1 cellular context compared by ENCODE assay signal in the genomic region with DNA sequence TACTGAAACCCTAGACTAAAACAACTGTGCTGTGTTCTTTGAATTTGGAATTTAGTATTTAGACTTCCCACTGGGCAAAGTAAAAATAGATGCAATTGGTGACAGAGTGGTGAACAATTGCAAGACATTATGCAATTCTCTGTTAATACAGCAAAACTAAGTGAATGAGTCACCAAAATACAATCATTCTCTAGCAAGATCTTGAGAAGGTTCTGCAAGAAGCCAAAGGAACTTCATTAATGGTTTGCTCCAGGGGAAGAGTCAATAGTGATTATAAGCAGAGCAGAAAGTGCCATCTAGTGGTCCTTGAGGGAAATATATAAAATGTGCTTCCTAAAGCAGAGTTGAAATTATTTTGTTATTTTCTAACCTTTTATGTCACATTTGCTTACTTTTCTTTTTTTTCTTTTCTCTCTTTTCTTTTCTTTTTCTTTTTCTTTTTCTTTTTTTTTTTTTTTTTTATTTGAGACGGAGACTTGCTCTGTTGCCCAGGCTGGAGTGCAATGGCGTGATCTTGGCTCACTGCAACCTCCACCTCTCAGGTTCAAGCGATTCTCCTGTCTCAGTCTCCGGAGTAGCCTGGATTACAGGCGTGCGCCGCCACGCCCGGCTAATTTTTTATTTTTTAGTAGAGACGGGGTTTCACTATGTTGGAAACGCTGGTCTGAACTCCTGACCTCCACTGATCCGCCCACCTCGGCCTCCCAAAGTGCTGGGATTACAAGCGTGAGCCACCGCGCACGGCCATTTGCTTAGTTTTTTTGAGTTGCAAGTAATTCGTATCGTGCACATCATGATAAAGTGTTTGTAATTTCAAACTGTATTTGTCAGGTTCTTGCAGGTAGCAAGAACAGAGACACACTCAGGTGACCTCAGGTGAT.
TF ChIP-seq lines count a peak whose summit lies in the region.

No MANE protein-coding gene starts in this region.

TF ChIP-seq in WTC11, 78 proteins besides CTCF, POLR2A, EP300 and RAD21 (continued from another document):
- TF ChIP-seq, protein P1, sequence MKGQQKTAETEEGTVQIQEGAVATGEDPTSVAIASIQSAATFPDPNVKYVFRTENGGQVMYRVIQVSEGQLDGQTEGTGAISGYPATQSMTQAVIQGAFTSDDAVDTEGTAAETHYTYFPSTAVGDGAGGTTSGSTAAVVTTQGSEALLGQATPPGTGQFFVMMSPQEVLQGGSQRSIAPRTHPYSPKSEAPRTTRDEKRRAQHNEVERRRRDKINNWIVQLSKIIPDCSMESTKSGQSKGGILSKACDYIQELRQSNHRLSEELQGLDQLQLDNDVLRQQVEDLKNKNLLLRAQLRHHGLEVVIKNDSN (CRISPR knock-in tag; IDR thresholded peaks at IDR 0.05) = no peak
- TF ChIP-seq CBFB (CRISPR knock-in tag; IDR thresholded peaks at IDR 0.05; ENCODE audit: low read depth) = no peak
- no peak for TF ChIP-seq TCF7 (CRISPR knock-in tag; IDR thresholded peaks at IDR 0.05; ENCODE audit: low read depth)
- TF ChIP-seq ESRRA (CRISPR knock-in tag; IDR thresholded peaks at IDR 0.05; ENCODE audit: borderline replicate concordance) = no peak
- TF ChIP-seq, protein P2, sequence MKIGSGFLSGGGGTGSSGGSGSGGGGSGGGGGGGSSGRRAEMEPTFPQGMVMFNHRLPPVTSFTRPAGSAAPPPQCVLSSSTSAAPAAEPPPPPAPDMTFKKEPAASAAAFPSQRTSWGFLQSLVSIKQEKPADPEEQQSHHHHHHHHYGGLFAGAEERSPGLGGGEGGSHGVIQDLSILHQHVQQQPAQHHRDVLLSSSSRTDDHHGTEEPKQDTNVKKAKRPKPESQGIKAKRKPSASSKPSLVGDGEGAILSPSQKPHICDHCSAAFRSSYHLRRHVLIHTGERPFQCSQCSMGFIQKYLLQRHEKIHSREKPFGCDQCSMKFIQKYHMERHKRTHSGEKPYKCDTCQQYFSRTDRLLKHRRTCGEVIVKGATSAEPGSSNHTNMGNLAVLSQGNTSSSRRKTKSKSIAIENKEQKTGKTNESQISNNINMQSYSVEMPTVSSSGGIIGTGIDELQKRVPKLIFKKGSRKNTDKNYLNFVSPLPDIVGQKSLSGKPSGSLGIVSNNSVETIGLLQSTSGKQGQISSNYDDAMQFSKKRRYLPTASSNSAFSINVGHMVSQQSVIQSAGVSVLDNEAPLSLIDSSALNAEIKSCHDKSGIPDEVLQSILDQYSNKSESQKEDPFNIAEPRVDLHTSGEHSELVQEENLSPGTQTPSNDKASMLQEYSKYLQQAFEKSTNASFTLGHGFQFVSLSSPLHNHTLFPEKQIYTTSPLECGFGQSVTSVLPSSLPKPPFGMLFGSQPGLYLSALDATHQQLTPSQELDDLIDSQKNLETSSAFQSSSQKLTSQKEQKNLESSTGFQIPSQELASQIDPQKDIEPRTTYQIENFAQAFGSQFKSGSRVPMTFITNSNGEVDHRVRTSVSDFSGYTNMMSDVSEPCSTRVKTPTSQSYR (CRISPR knock-in tag; IDR thresholded peaks at IDR 0.05) = no peak
- no peak for TF ChIP-seq ZNF317 (CRISPR knock-in tag; IDR thresholded peaks at IDR 0.05; ENCODE audit: borderline replicate concordance, low read depth)
- no peak for TF ChIP-seq GRHL2 (CRISPR knock-in tag; IDR thresholded peaks at IDR 0.05; ENCODE audit: insufficient replicate concordance, severe bottlenecking)
- no peak for TF ChIP-seq CREB1 (CRISPR knock-in tag; IDR thresholded peaks at IDR 0.05)
- TF ChIP-seq, protein P3, sequence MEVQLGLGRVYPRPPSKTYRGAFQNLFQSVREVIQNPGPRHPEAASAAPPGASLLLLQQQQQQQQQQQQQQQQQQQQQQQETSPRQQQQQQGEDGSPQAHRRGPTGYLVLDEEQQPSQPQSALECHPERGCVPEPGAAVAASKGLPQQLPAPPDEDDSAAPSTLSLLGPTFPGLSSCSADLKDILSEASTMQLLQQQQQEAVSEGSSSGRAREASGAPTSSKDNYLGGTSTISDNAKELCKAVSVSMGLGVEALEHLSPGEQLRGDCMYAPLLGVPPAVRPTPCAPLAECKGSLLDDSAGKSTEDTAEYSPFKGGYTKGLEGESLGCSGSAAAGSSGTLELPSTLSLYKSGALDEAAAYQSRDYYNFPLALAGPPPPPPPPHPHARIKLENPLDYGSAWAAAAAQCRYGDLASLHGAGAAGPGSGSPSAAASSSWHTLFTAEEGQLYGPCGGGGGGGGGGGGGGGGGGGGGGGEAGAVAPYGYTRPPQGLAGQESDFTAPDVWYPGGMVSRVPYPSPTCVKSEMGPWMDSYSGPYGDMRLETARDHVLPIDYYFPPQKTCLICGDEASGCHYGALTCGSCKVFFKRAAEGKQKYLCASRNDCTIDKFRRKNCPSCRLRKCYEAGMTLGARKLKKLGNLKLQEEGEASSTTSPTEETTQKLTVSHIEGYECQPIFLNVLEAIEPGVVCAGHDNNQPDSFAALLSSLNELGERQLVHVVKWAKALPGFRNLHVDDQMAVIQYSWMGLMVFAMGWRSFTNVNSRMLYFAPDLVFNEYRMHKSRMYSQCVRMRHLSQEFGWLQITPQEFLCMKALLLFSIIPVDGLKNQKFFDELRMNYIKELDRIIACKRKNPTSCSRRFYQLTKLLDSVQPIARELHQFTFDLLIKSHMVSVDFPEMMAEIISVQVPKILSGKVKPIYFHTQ (CRISPR knock-in tag; IDR thresholded peaks at IDR 0.05) = no peak
- no peak for TF ChIP-seq TP53 (CRISPR knock-in tag; IDR thresholded peaks at IDR 0.05)
- TF ChIP-seq, protein P4, sequence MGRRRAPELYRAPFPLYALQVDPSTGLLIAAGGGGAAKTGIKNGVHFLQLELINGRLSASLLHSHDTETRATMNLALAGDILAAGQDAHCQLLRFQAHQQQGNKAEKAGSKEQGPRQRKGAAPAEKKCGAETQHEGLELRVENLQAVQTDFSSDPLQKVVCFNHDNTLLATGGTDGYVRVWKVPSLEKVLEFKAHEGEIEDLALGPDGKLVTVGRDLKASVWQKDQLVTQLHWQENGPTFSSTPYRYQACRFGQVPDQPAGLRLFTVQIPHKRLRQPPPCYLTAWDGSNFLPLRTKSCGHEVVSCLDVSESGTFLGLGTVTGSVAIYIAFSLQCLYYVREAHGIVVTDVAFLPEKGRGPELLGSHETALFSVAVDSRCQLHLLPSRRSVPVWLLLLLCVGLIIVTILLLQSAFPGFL (CRISPR knock-in tag; IDR thresholded peaks at IDR 0.05; ENCODE audit: borderline replicate concordance) = no peak
- no peak for TF ChIP-seq PRRX2 (CRISPR knock-in tag; IDR thresholded peaks at IDR 0.05)
TF ChIP-seq in WTC11: peak in this region for 0.
